ENCODE assay signal across 36 cellular contexts in the genomic region with DNA sequence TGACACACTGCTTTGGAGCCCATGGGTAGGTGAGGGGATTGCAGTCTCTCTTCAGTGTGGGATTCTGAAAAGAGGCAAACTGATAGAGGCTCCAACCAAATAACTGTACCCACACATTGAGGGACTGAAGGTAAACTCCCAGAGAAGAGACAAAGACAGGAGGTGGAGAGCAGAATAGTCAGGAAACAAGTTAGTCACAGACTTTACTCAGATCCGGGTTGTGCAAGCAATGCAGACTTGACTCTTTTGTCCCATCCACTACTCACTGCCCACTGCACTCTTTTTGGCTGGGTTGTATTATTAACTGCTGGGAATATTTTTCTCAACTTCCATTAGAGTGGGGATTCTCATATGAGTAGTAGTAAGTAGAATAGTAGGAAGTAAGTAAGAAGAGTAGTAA.
"Had no signal": no experiment of that assay in that cellular context is flagged by ENCODE, and none has a peak within 500 bp of the region (broad histone marks: within the 10 kb centered on the region; RNA-seq: fewer than 3 reads in every experiment).

No MANE protein-coding gene starts in this region.

- H3K9me3 Mint-ChIP-seq: activated CD4-positive, alpha-beta T cell treated with anti-CD3 and anti-CD28 coated beads, Interleukin-2, amount 10 ng/mL, durations not matched to agents 7 days and 5 days; activated naive CD4-positive, alpha-beta T cell treated with anti-CD3 and anti-CD28 coated beads, Interleukin-2, amount 10 ng/mL, durations not matched to agents 7 days and 5 days; activated naive CD4-positive, alpha-beta T cell treated with anti-CD3 and anti-CD28 coated beads, Interleukin-2, amount 50 U/mL, for 24 hours; activated naive CD8-positive, alpha-beta T cell treated with anti-CD3 and anti-CD28 coated beads, Interleukin-2, amount 10 ng/mL, durations not matched to agents 7 days and 5 days; activated T-cell treated with anti-CD3 and anti-CD28 coated beads, Interleukin-2, amount 50 U/mL, for 24 hours; T-helper 1 cell treated with Interleukin-12 subunit alpha and Interleukin-12 subunit beta and Interleukin-4 antibody, amounts not matched to agents 30 μg/mL and 1 μg/mL, for 36 hours had no signal

- H3K36me3 Mint-ChIP-seq: activated CD8-positive, alpha-beta memory T cell treated with anti-CD3 and anti-CD28 coated beads, Interleukin-2, amount 10 ng/mL, durations not matched to agents 7 days and 5 days; activated naive CD4-positive, alpha-beta T cell treated with anti-CD3 and anti-CD28 coated beads, Interleukin-2, amount 10 ng/mL, durations not matched to agents 7 days and 5 days; activated naive CD4-positive, alpha-beta T cell treated with anti-CD3 and anti-CD28 coated beads, Interleukin-2, amount 50 U/mL, for 24 hours; activated naive CD8-positive, alpha-beta T cell; activated naive CD8-positive, alpha-beta T cell treated with anti-CD3 and anti-CD28 coated beads, Interleukin-2, amount 10 ng/mL, durations not matched to agents 7 days and 5 days had no signal

- H3K27ac Mint-ChIP-seq: activated CD4-positive, alpha-beta memory T cell treated with anti-CD3 and anti-CD28 coated beads, Interleukin-2, amount 10 ng/mL, durations not matched to agents 7 days and 5 days; activated CD4-positive, alpha-beta T cell treated with anti-CD3 and anti-CD28 coated beads for 36 hours; activated CD4-positive, alpha-beta T cell treated with anti-CD3 and anti-CD28 coated beads, Interleukin-2, amount 10 ng/mL, durations not matched to agents 7 days and 5 days; activated CD8-positive, alpha-beta memory T cell treated with anti-CD3 and anti-CD28 coated beads, Interleukin-2, amount 10 ng/mL, durations not matched to agents 7 days and 5 days; activated CD8-positive, alpha-beta T cell treated with anti-CD3 and anti-CD28 coated beads, Interleukin-2, amount 10 ng/mL, durations not matched to agents 7 days and 5 days; activated naive CD4-positive, alpha-beta T cell treated with anti-CD3 and anti-CD28 coated beads, Interleukin-2, amount 10 ng/mL, durations not matched to agents 7 days and 5 days; activated naive CD4-positive, alpha-beta T cell treated with anti-CD3 and anti-CD28 coated beads, Interleukin-2, amount 50 U/mL, for 24 hours; activated naive CD8-positive, alpha-beta T cell; activated naive CD8-positive, alpha-beta T cell treated with anti-CD3 and anti-CD28 coated beads, Interleukin-2, amount 10 ng/mL, durations not matched to agents 7 days and 5 days; activated naive CD8-positive, alpha-beta T cell treated with anti-CD3 and anti-CD28 coated beads, Interleukin-2, amount 50 U/mL, for 24 hours; activated T-cell treated with anti-CD3 and anti-CD28 coated beads, Interleukin-2, amount 50 U/mL, for 24 hours; activated T-helper 2 cell treated with anti-CD3 and anti-CD28 coated beads, Interferon-gamma antibody, Interleukin-2, Interleukin-4, amounts not matched to agents 10 μg/mL and 5 μg/mL and 100 μg/mL, durations not matched to agents 14 hours and 24 hours and 36 hours; brain; T-helper 1 cell treated with Interleukin-12 subunit alpha and Interleukin-12 subunit beta and Interleukin-4 antibody, amounts not matched to agents 30 μg/mL and 1 μg/mL, for 36 hours; T-helper 2 cell treated with Interferon-gamma antibody and Interleukin-4, amounts not matched to agents 5 μg/mL and 100 μg/mL, for 36 hours had no signal

- H3K4me3 Mint-ChIP-seq: activated CD4-positive, alpha-beta memory T cell treated with anti-CD3 and anti-CD28 coated beads, Interleukin-2, amount 10 ng/mL, durations not matched to agents 7 days and 5 days; activated CD4-positive, alpha-beta T cell treated with anti-CD3 and anti-CD28 coated beads for 36 hours; activated CD4-positive, alpha-beta T cell treated with anti-CD3 and anti-CD28 coated beads, Interleukin-2, amount 10 ng/mL, durations not matched to agents 7 days and 5 days; activated CD8-positive, alpha-beta memory T cell treated with anti-CD3 and anti-CD28 coated beads, Interleukin-2, amount 10 ng/mL, durations not matched to agents 7 days and 5 days; activated CD8-positive, alpha-beta T cell treated with anti-CD3 and anti-CD28 coated beads, Interleukin-2, amount 10 ng/mL, durations not matched to agents 7 days and 5 days; activated naive CD4-positive, alpha-beta T cell treated with anti-CD3 and anti-CD28 coated beads, Interleukin-2, amount 10 ng/mL, durations not matched to agents 7 days and 5 days; activated naive CD4-positive, alpha-beta T cell treated with anti-CD3 and anti-CD28 coated beads, Interleukin-2, amount 50 U/mL, for 24 hours; activated naive CD8-positive, alpha-beta T cell; activated naive CD8-positive, alpha-beta T cell treated with anti-CD3 and anti-CD28 coated beads, Interleukin-2, amount 10 ng/mL, durations not matched to agents 7 days and 5 days; activated naive CD8-positive, alpha-beta T cell treated with anti-CD3 and anti-CD28 coated beads, Interleukin-2, amount 50 U/mL, for 24 hours; activated T-cell treated with anti-CD3 and anti-CD28 coated beads, Interleukin-2, amount 50 U/mL, for 24 hours; brain; central memory CD8-positive, alpha-beta T cell; T-helper 1 cell treated with Interleukin-12 subunit alpha and Interleukin-12 subunit beta and Interleukin-4 antibody, amounts not matched to agents 30 μg/mL and 1 μg/mL, for 36 hours; T-helper 2 cell treated with Interferon-gamma antibody and Interleukin-4, amounts not matched to agents 5 μg/mL and 100 μg/mL, for 36 hours had no signal

- H3K27ac ChIP-seq: ascending aorta, cardiac muscle cell, VCaP had no signal

- H3K27me3 Mint-ChIP-seq: activated CD4-positive, alpha-beta memory T cell treated with anti-CD3 and anti-CD28 coated beads, Interleukin-2, amount 10 ng/mL, durations not matched to agents 7 days and 5 days; activated CD4-positive, alpha-beta T cell treated with anti-CD3 and anti-CD28 coated beads for 36 hours; activated CD4-positive, alpha-beta T cell treated with anti-CD3 and anti-CD28 coated beads, Interleukin-2, amount 10 ng/mL, durations not matched to agents 7 days and 5 days; activated CD8-positive, alpha-beta memory T cell treated with anti-CD3 and anti-CD28 coated beads, Interleukin-2, amount 10 ng/mL, durations not matched to agents 7 days and 5 days; activated naive CD4-positive, alpha-beta T cell treated with anti-CD3 and anti-CD28 coated beads, Interleukin-2, amount 10 ng/mL, durations not matched to agents 7 days and 5 days; activated naive CD4-positive, alpha-beta T cell treated with anti-CD3 and anti-CD28 coated beads, Interleukin-2, amount 50 U/mL, for 24 hours; activated naive CD8-positive, alpha-beta T cell; activated naive CD8-positive, alpha-beta T cell treated with anti-CD3 and anti-CD28 coated beads, Interleukin-2, amount 10 ng/mL, durations not matched to agents 7 days and 5 days; activated naive CD8-positive, alpha-beta T cell treated with anti-CD3 and anti-CD28 coated beads, Interleukin-2, amount 50 U/mL, for 24 hours; activated T-cell treated with anti-CD3 and anti-CD28 coated beads, Interleukin-2, amount 50 U/mL, for 24 hours; central memory CD8-positive, alpha-beta T cell had no signal

- H3K4me1 ChIP-seq: ascending aorta had no signal

- H3K27me3 ChIP-seq: ascending aorta, cardiac muscle cell had no signal

- H3K4me3 ChIP-seq: ascending aorta, cardiac muscle cell had no signal

- H3K9me3 ChIP-seq: ascending aorta had no signal

- DNase-seq: activated CD4-positive, alpha-beta memory T cell treated with anti-CD3 and anti-CD28 coated beads, Interleukin-2, amount 10 ng/mL, durations not matched to agents 7 days and 5 days; activated CD4-positive, alpha-beta T cell treated with anti-CD3 and anti-CD28 coated beads for 1 hour; activated CD4-positive, alpha-beta T cell treated with anti-CD3 and anti-CD28 coated beads for 36 hours; activated CD4-positive, alpha-beta T cell treated with anti-CD3 and anti-CD28 coated beads for 48 hours; activated CD4-positive, alpha-beta T cell treated with anti-CD3 and anti-CD28 coated beads, Interleukin-2, amount 10 ng/mL, durations not matched to agents 7 days and 5 days; activated CD4-positive, alpha-beta T cell treated with anti-CD3 and anti-CD28 coated beads, Interleukin-2, amount 50 U/mL, for 48 hours; activated CD4-positive, CD25-positive, alpha-beta regulatory T cell; activated CD8-positive, alpha-beta memory T cell treated with anti-CD3 and anti-CD28 coated beads for 24 hours; activated CD8-positive, alpha-beta memory T cell treated with anti-CD3 and anti-CD28 coated beads, Interleukin-2, amount 10 ng/mL, durations not matched to agents 7 days and 5 days; activated CD8-positive, alpha-beta memory T cell treated with anti-CD3 and anti-CD28 coated beads, Interleukin-2, amount 50 U/mL, for 48 hours; activated CD8-positive, alpha-beta T cell treated with anti-CD3 and anti-CD28 coated beads, Interleukin-2, amount 10 ng/mL, durations not matched to agents 7 days and 5 days; activated effector memory CD4-positive, alpha-beta T cell treated with Interleukin-2 at 50 U/mL for 16 hours; activated gamma-delta T cell; activated naive CD4-positive, alpha-beta T cell treated with anti-CD3 and anti-CD28 coated beads, Interleukin-2, amount 10 ng/mL, durations not matched to agents 7 days and 5 days; activated naive CD4-positive, alpha-beta T cell treated with Interleukin-2 at 50 U/mL for 16 hours; activated naive CD8-positive, alpha-beta T cell treated with anti-CD3 and anti-CD28 coated beads, Interleukin-2, amount 10 ng/mL, durations not matched to agents 7 days and 5 days; activated naive CD8-positive, alpha-beta T cell treated with anti-CD3 and anti-CD28 coated beads, Interleukin-2, amount 50 U/mL, for 24 hours; activated T-cell treated with anti-CD3 and anti-CD28 coated beads, Interleukin-2, amount 50 U/mL, for 24 hours; activated T-cell treated with anti-CD3 and anti-CD28 coated beads, Interleukin-2, amount 50 U/mL, for 48 hours; amygdala; anterior cingulate cortex; caudate nucleus; cerebellar nuclear complex; T-helper 1 cell; T-helper 2 cell; T-helper 9 cell had no signal

- H3K4me1 Mint-ChIP-seq: activated CD4-positive, alpha-beta memory T cell treated with anti-CD3 and anti-CD28 coated beads, Interleukin-2, amount 10 ng/mL, durations not matched to agents 7 days and 5 days; activated CD4-positive, alpha-beta T cell treated with anti-CD3 and anti-CD28 coated beads for 36 hours; activated CD4-positive, alpha-beta T cell treated with anti-CD3 and anti-CD28 coated beads, Interleukin-2, amount 10 ng/mL, durations not matched to agents 7 days and 5 days; activated CD8-positive, alpha-beta memory T cell treated with anti-CD3 and anti-CD28 coated beads, Interleukin-2, amount 10 ng/mL, durations not matched to agents 7 days and 5 days; activated naive CD4-positive, alpha-beta T cell treated with anti-CD3 and anti-CD28 coated beads, Interleukin-2, amount 10 ng/mL, durations not matched to agents 7 days and 5 days; activated naive CD4-positive, alpha-beta T cell treated with anti-CD3 and anti-CD28 coated beads, Interleukin-2, amount 50 U/mL, for 24 hours; activated naive CD8-positive, alpha-beta T cell treated with anti-CD3 and anti-CD28 coated beads, Interleukin-2, amount 10 ng/mL, durations not matched to agents 7 days and 5 days; activated naive CD8-positive, alpha-beta T cell treated with anti-CD3 and anti-CD28 coated beads, Interleukin-2, amount 50 U/mL, for 24 hours; brain; central memory CD8-positive, alpha-beta T cell had no signal

- H3K36me3 ChIP-seq: ascending aorta, cardiac muscle cell had no signal
